22 cellular contexts compared by ENCODE assay signal in genomic region chr6:53054532-53054931, GRCh38. TPM values are rescaled to one million over a fixed set of nuclear protein-coding genes. Genes with fewer than 3 reads are reported as not detected.
A peak's percentile ranks its signal among the peaks of the same experiment; 100 is the strongest.
DNase-seq lines count a peak whose midpoint lies in the region; ATAC-seq, FAIRE-seq and TF ChIP-seq lines count a peak whose summit lies in the region.
"Had no signal": no experiment of that assay in that cellular context is flagged by ENCODE, and none has a peak within 500 bp of the region (broad histone marks: within the 10 kb centered on the region; RNA-seq: fewer than 3 reads in every experiment).

No MANE protein-coding gene starts in this region.

- H3K4me3 Mint-ChIP-seq in neural crest cell (no peak overlapping the region), T-cell (no peak overlapping the region)
- H3K4me3 Mint-ChIP-seq: CD4-positive, alpha-beta T cell; GM23338 had no signal

- POLR2A ChIA-PET in K562 (lab: Yijun Ruan, JAX), result interaction anchor here (0.6 kb wide), 1 partner anchor 172 kb away, joined by 5 read pairs; no protein-coding TSS in a partner anchor
- POLR2A ChIA-PET in T-cell (lab: Charles Lee), result interaction anchor here in 1 of 2 donors (0.5 kb wide), 1 partner anchor 800 kb away, joined by 3 read pairs; no protein-coding TSS in a partner anchor

- H3K4me3 ChIP-seq in left ventricle myocardium inferior (no peak overlapping the region), right cardiac atrium (ENCODE audit: low read length) (no peak overlapping the region), K562 (no peak overlapping the region)
- H3K4me3 ChIP-seq: A549, GM23338 had no signal

- H3K27me3 Mint-ChIP-seq in neural crest cell (ENCODE audit: low read depth), result no peaks in the 10 kb centered on the region
- no peaks in the 10 kb centered on the region for H3K27me3 Mint-ChIP-seq in T-cell
- H3K27me3 Mint-ChIP-seq: CD4-positive, alpha-beta T cell had no signal

- BruUV-seq in K562 (replicated peaks; lab: Mats Ljungman, UMichigan), result no TSS peak

- H3K9me1 ChIP-seq in K562 (ENCODE audit: control insufficient read depth, insufficient read depth, low read length), result no peaks in the 10 kb centered on the region

- TF ChIP-seq EP300 in K562 (IDR thresholded peaks at IDR 0.05; ENCODE audit: low read length), result no peak

- 86% methylated on average over 4 of the region's 4 CpGs for WGBS in right cardiac atrium
- WGBS in K562 (ENCODE audit: insufficient coverage, low coverage, missing lambda C conversion rate), result 74% methylated on average over 4 of the region's 4 CpGs

- ATAC-seq in right cardiac atrium (no peak), K562 (peak; percentile 45; the same call in 2 of the 3 replicates), T-cell (replicated peaks in 1 of 4) (no peak)
- ATAC-seq: A549, GM23338 had no signal

- TF ChIP-seq POLR2A in K562 (conservative IDR thresholded peaks at IDR 0.05), result no peak

- H3K36me3 Mint-ChIP-seq in neural crest cell (ENCODE audit: low read depth) (peaks cover 7% of the 10 kb centered on the region), T-cell (peaks cover 22% of the 10 kb centered on the region)

- H3K9me3 Mint-ChIP-seq in neural crest cell (no peaks in the 10 kb centered on the region), T-cell (peaks cover 0 to 4% (median 0%) of the 10 kb centered on the region in 3 donors)

- H3K27ac Mint-ChIP-seq in neural crest cell (ENCODE audit: unreplicated experiment) (peak overlapping the region; percentile 64), T-cell (no peak overlapping the region)
- H3K27ac Mint-ChIP-seq: CD4-positive, alpha-beta T cell; GM23338 had no signal

- TF ChIP-seq RAD21 in K562 (CRISPR knock-in tag; conservative IDR thresholded peaks at IDR 0.05 in 1 of 2, IDR thresholded peaks at IDR 0.05 in 1 of 2), result no peak

- TF ChIP-seq CTCF in left ventricle myocardium inferior (IDR thresholded peaks at IDR 0.05; ENCODE audit: borderline replicate concordance), result no peak
- TF ChIP-seq CTCF in K562 (IDR thresholded peaks at IDR 0.05 in 2 of 3, conservative IDR thresholded peaks at IDR 0.05 in 1 of 3; ENCODE audit: insufficient read depth in 2 of 3, low read depth in 1 of 3, low read length in 3 of 3), result no peak
- TF ChIP-seq CTCF in neural crest cell (conservative IDR thresholded peaks at IDR 0.05), result no peak

- no peaks in the 10 kb centered on the region for H4K20me1 ChIP-seq in K562 (replicated peaks; ENCODE audit: control insufficient read depth, insufficient read depth, low read length)

- no peak overlapping the region for H3K9ac ChIP-seq in K562 (ENCODE audit: insufficient read depth in 1 of 2, low read depth in 2 of 2, low read length in 2 of 2)

- H3K4me1 ChIP-seq in left ventricle myocardium inferior (peaks cover 77% of the 10 kb centered on the region), right cardiac atrium (ENCODE audit: control insufficient read depth, insufficient read depth, low read length) (peaks cover 4% of the 10 kb centered on the region), K562 (replicated peaks in 1 of 2; ENCODE audit: control insufficient read depth in 2 of 2, insufficient read depth in 2 of 2, low read length in 2 of 2) (peaks cover 0 to 14% of the 10 kb centered on the region in 2 experiments; a peak in 2 of 5 replicates)
- H3K4me1 ChIP-seq: A549 had no signal

- intact Hi-C loops in left ventricle myocardium inferior (cut with micrococcal nuclease) (no loop called here), right cardiac atrium (cut with DNase I) (loop anchor here in 1 of 4 donors (10.0 kb wide), 1 partner anchor 50 kb away; no protein-coding TSS in a partner anchor), K562 (cut with micrococcal nuclease) (no loop called here), posterior vena cava (cut with DNase I) (loop anchor here in 1 of 2 donors (10.0 kb wide), 1 partner anchor 170 kb away; no protein-coding TSS in a partner anchor)

- no peaks in the 10 kb centered on the region for H3K79me2 ChIP-seq in K562 (ENCODE audit: control insufficient read depth, insufficient read depth, low read length)

- H3K4me2 ChIP-seq in K562 (ENCODE audit: insufficient read depth, low read length), result no peak overlapping the region
- H3K4me2 ChIP-seq: A549, GM23338 had no signal

- DNase-seq in left ventricle myocardium inferior (no peak), right cardiac atrium (no peak), K562 (ENCODE audit: extremely low read depth in 1 of 4, low spot score in 3 of 4) (no peak), neural crest cell (ENCODE audit: low read depth, low spot score) (no peak), SW 1271 (lab: John Stamatoyannopoulos, UW) (no peak), T-cell (no peak), posterior vena cava (ENCODE audit: low spot score) (no peak)
- DNase-seq: AML-193; Caco-2; CD4-positive, alpha-beta T cell; HCEC 1CT; IMR-90 had no signal

- H3K9me3 ChIP-seq in left ventricle myocardium inferior (replicated peaks) (peaks cover 8% of the 10 kb centered on the region), right cardiac atrium (ENCODE audit: control insufficient read depth, low read length) (no peaks in the 10 kb centered on the region), K562 (replicated peaks; ENCODE audit: control insufficient read depth, insufficient read depth, low read depth, low read length) (no peaks in the 10 kb centered on the region)
- H3K9me3 ChIP-seq: A549, Caco-2 had no signal

- CTCF ChIA-PET in K562 (lab: Yijun Ruan, JAX; ENCODE audit: low intra/inter-chr PET ratio) (no interaction called here), T-cell (lab: Charles Lee) (interaction anchor here in 1 of 2 donors (0.5 kb wide), 1 partner anchor 671 kb away, joined by 5 read pairs; no protein-coding TSS in a partner anchor)

- peak; percentile 64 for FAIRE-seq in K562 (lab: Jason Lieb, UNC)
- FAIRE-seq: A549, D721Med, G401.6, GM12892, H54 had no signal

- peaks cover 8% of the 10 kb centered on the region for H3K36me3 ChIP-seq in left ventricle myocardium inferior
- H3K36me3 ChIP-seq in K562 (ENCODE audit: control insufficient read depth, insufficient read depth, low read length), result no peaks in the 10 kb centered on the region

- no peak overlapping the region for H2AFZ ChIP-seq in K562 (ENCODE audit: low read depth, low read length)
- H2AFZ ChIP-seq: GM23338 had no signal

- H3K27ac ChIP-seq in left ventricle myocardium inferior (replicated peaks) (peak overlapping the region; percentile 31), right cardiac atrium (ENCODE audit: low read length) (no peak overlapping the region), K562 (ENCODE audit: extremely low read depth, low read depth, low read length) (no peak overlapping the region)
- H3K27ac ChIP-seq: 22Rv1, A549, C4-2B, HL-60 had no signal

- H3K27me3 ChIP-seq in left ventricle myocardium inferior (ENCODE audit: low read depth) (no peaks in the 10 kb centered on the region), right cardiac atrium (ENCODE audit: control insufficient read depth, insufficient read depth) (no peaks in the 10 kb centered on the region), K562 (ENCODE audit: control insufficient read depth in 2 of 2, insufficient read depth in 2 of 2, low read length in 2 of 2) (no peaks in the 10 kb centered on the region)

- H3K4me1 Mint-ChIP-seq in neural crest cell (peaks cover 12% of the 10 kb centered on the region), T-cell (peaks cover 42 to 44% (median 44%) of the 10 kb centered on the region in 3 donors)

- in situ Hi-C loops in K562 (cut with MboI), result loop anchor here (10.0 kb wide), 1 partner anchor 330 kb away; no protein-coding TSS in a partner anchor

RNA-seq across cellular contexts. Expression of gene CILK1, which starts 7.1 kb away (rescaled TPM):
- total RNA-seq in left ventricle myocardium inferior (8.4 TPM), right cardiac atrium (10 to 100 TPM in 1 of 4 donors, 1 to 10 TPM in 3; 7.0 to 10.7 (median 8.3) TPM), K562 (2014; rRNA removed) (2.0 and 2.9 TPM in 2 replicates), K562 (2014; rRNA removed; fragmentation: Illumina TruSeq; extraction: Trizol) (4.9 and 5.0 TPM in 2 replicates), K562 (2015; rRNA removed; fragmentation: Illumina TruSeq; extraction: Trizol) (4.3 TPM in 2 replicates), K562 (2021) (4.4 and 4.5 TPM in 2 replicates), neural crest cell (15.7 and 16.1 TPM in 2 replicates), T-cell (10 to 100 TPM in 2 of 5 donors, 1 to 10 TPM in 3; 8.2 to 10.4 (median 9.6) TPM), posterior vena cava (10 to 100 TPM; 12.4 to 20.1 TPM)
- polyA plus RNA-seq in right cardiac atrium (4.1 TPM), K562 (2011; rRNA removed) (4.3 and 4.4 TPM in 2 replicates), K562 (2014; fragmentation: Illumina TruSeq; extraction: Trizol) (4.5 and 5.0 TPM in 2 replicates), K562 (2014; fragmentation: Nextera tagmentation; extraction: Ambion mirVana) (1 to 10 TPM; 1.4 to 1.6 TPM), K562 (2014; rRNA removed) (3.5 and 4.1 TPM in 2 replicates)
- 1.5 and 2.2 TPM in 2 replicates for total RNA-seq in K562 (2011; cell fraction: chromatin; rRNA removed; ENCODE audit: low replicate concordance)
- total RNA-seq in K562 (2011; cell fraction: nucleolus; rRNA removed), result 0.79 and 1.0 TPM in 2 replicates
- 1.2 and 2.1 TPM in 2 replicates for total RNA-seq in K562 (2011; cell fraction: nucleoplasm; rRNA removed)
- polyA plus RNA-seq in K562 (2011; cell fraction: cytosol; rRNA removed), result 1.7 and 2.8 TPM in 2 replicates
- 1.9 and 2.3 TPM in 2 replicates for polyA plus RNA-seq in K562 (2011; cell fraction: nucleus; rRNA removed)
- 2.0 and 2.8 TPM in 2 replicates for polyA plus RNA-seq in K562 (2012)
- 4.6 and 5.9 TPM in 2 replicates for polyA minus RNA-seq in K562 (2011; rRNA and poly(A)+ RNA removed)
- 2.4 and 3.5 TPM in 2 replicates for polyA minus RNA-seq in K562 (2011; cell fraction: cytosol; rRNA and poly(A)+ RNA removed)
- 1.1 and 2.2 TPM in 2 replicates for polyA minus RNA-seq in K562 (2011; cell fraction: nucleus; rRNA and poly(A)+ RNA removed)

RNA-seq across cellular contexts. Expression of gene FBXO9, which starts 10.7 kb away (rescaled TPM):
- total RNA-seq in left ventricle myocardium inferior (56.4 TPM), right cardiac atrium (100 to 1,000 TPM in 2 of 4 donors, 10 to 100 TPM in 2; 79.9 to 118 (median 103) TPM), K562 (2014; rRNA removed) (27.6 and 44.5 TPM in 2 replicates), K562 (2014; rRNA removed; fragmentation: Illumina TruSeq; extraction: Trizol) (52.5 and 61.7 TPM in 2 replicates), K562 (2015; rRNA removed; fragmentation: Illumina TruSeq; extraction: Trizol) (49.6 and 52.6 TPM in 2 replicates), K562 (2021) (79.9 and 85.3 TPM in 2 replicates), neural crest cell (48.3 and 62.4 TPM in 2 replicates), T-cell (100 to 1,000 TPM in 3 of 5 donors, 10 to 100 TPM in 2; 78.3 to 106 (median 100) TPM), posterior vena cava (100 to 1,000 TPM in 1 of 2 donors, 10 to 100 TPM in 1; 99.5 to 126 TPM)
- polyA plus RNA-seq in right cardiac atrium (33.8 TPM), K562 (2011; rRNA removed) (80.2 and 80.9 TPM in 2 replicates), K562 (2014; fragmentation: Illumina TruSeq; extraction: Trizol) (53.6 and 61.7 TPM in 2 replicates), K562 (2014; fragmentation: Nextera tagmentation; extraction: Ambion mirVana) (10 to 100 TPM; 10.1 to 12.6 TPM), K562 (2014; rRNA removed) (48.3 and 51.4 TPM in 2 replicates)
- total RNA-seq in K562 (2011; cell fraction: chromatin; rRNA removed; ENCODE audit: low replicate concordance), result 68.9 and 142 TPM in 2 replicates
- total RNA-seq in K562 (2011; cell fraction: nucleolus; rRNA removed), result 43.7 and 53.2 TPM in 2 replicates
- total RNA-seq in K562 (2011; cell fraction: nucleoplasm; rRNA removed), result 78.5 and 91.2 TPM in 2 replicates
- polyA plus RNA-seq in K562 (2011; cell fraction: cytosol; rRNA removed), result 53.7 and 90.4 TPM in 2 replicates
- polyA plus RNA-seq in K562 (2011; cell fraction: nucleus; rRNA removed), result 177 and 213 TPM in 2 replicates
- 49.3 and 53.3 TPM in 2 replicates for polyA plus RNA-seq in K562 (2012)
- polyA minus RNA-seq in K562 (2011; rRNA and poly(A)+ RNA removed), result 50.4 and 59.4 TPM in 2 replicates
- polyA minus RNA-seq in K562 (2011; cell fraction: cytosol; rRNA and poly(A)+ RNA removed), result 24.3 and 26.5 TPM in 2 replicates
- polyA minus RNA-seq in K562 (2011; cell fraction: nucleus; rRNA and poly(A)+ RNA removed), result 41.7 and 73.0 TPM in 2 replicates

RNA-seq across cellular contexts. Expression of gene GSTA4, which starts 59.4 kb away (rescaled TPM):
- total RNA-seq in left ventricle myocardium inferior, result 9.4 TPM
- total RNA-seq in right cardiac atrium, result 10 to 100 TPM; 11.5 to 17.6 (median 15.4) TPM
- 16.8 TPM for polyA plus RNA-seq in right cardiac atrium
- total RNA-seq in K562 (2011; cell fraction: chromatin; rRNA removed; ENCODE audit: low replicate concordance), result 0.67 and 2.1 TPM in 2 replicates
- total RNA-seq in K562 (2011; cell fraction: nucleolus; rRNA removed), result 0.17 and 1.1 TPM in 2 replicates
- total RNA-seq in K562 (2011; cell fraction: nucleoplasm; rRNA removed), result 2.0 and 3.2 TPM in 2 replicates
- total RNA-seq in K562 (2014; rRNA removed), result 1.3 and 1.5 TPM in 2 replicates
- total RNA-seq in K562 (2014; rRNA removed; fragmentation: Illumina TruSeq; extraction: Trizol), result 1.7 and 2.0 TPM in 2 replicates
- 0.98 and 1.7 TPM in 2 replicates for total RNA-seq in K562 (2015; rRNA removed; fragmentation: Illumina TruSeq; extraction: Trizol)
- 0.89 and 1.4 TPM in 2 replicates for total RNA-seq in K562 (2021)
- 3.1 and 3.4 TPM in 2 replicates for polyA plus RNA-seq in K562 (2011; rRNA removed)
- 0.75 and 2.1 TPM in 2 replicates for polyA plus RNA-seq in K562 (2011; cell fraction: cytosol; rRNA removed)
- 1.1 and 3.3 TPM in 2 replicates for polyA plus RNA-seq in K562 (2011; cell fraction: nucleus; rRNA removed)
- polyA plus RNA-seq in K562 (2012), result 1.6 and 1.8 TPM in 2 replicates
- polyA plus RNA-seq in K562 (2014; fragmentation: Illumina TruSeq; extraction: Trizol), result 2.4 and 2.8 TPM in 2 replicates
- 1 to 10 TPM; 2.6 to 4.0 TPM for polyA plus RNA-seq in K562 (2014; fragmentation: Nextera tagmentation; extraction: Ambion mirVana)
- 2.0 and 2.6 TPM in 2 replicates for polyA plus RNA-seq in K562 (2014; rRNA removed)
- polyA minus RNA-seq in K562 (2011; rRNA and poly(A)+ RNA removed), result 1.1 and 1.2 TPM in 2 replicates
- 0.76 and 1.0 TPM in 2 replicates for polyA minus RNA-seq in K562 (2011; cell fraction: cytosol; rRNA and poly(A)+ RNA removed)
- 0.89 and 0.94 TPM in 2 replicates for polyA minus RNA-seq in K562 (2011; cell fraction: nucleus; rRNA and poly(A)+ RNA removed)
- 69.1 and 70.7 TPM in 2 replicates for total RNA-seq in neural crest cell
- total RNA-seq in T-cell, result under 1 TPM; 0.35 to 0.85 (median 0.65) TPM
- total RNA-seq in posterior vena cava, result 10 to 100 TPM; 13.1 to 26.2 TPM
- total RNA-seq: HT1080 had no signal
